ENCODE assay signal across 1 cellular context in genomic region chr4:2163311-2163821, GRCh38.
TF ChIP-seq lines count a peak whose summit lies in the region.

No MANE protein-coding gene starts in this region.

TF ChIP-seq in IMR-90, 13 proteins besides CTCF, POLR2A, EP300 and RAD21 (continued from another document):
- TF ChIP-seq MAZ (IDR thresholded peaks at IDR 0.05; ENCODE audit: borderline replicate concordance, low read depth, low read length) (no peak), MAFK (IDR thresholded peaks at IDR 0.05; ENCODE audit: low read depth, low read length) (no peak), CHD1 (IDR thresholded peaks at IDR 0.05; ENCODE audit: low read depth, low read length) (no peak), NFE2L2 (IDR thresholded peaks at IDR 0.05; ENCODE audit: low read depth, low read length) (no peak), SMC3 (IDR thresholded peaks at IDR 0.05; ENCODE audit: low read depth, low read length) (no peak), ELK1 (IDR thresholded peaks at IDR 0.05; ENCODE audit: borderline replicate concordance, low read depth, low read length) (no peak), RFX5 (IDR thresholded peaks at IDR 0.05; ENCODE audit: low read depth, low read length) (no peak), RCOR1 (IDR thresholded peaks at IDR 0.05; ENCODE audit: insufficient replicate concordance, low read length) (no peak)
